ENCODE assay signal across 8 cellular contexts in genomic region chr15:89335289-89336041, GRCh38. TPM values are rescaled to one million over a fixed set of nuclear protein-coding genes. Genes with fewer than 3 reads are reported as not detected.
DNase-seq lines count a peak whose midpoint lies in the region; ATAC-seq, FAIRE-seq and TF ChIP-seq lines count a peak whose summit lies in the region.

No MANE protein-coding gene starts in this region.

- H3K9me3 ChIP-seq in AG04450 (ENCODE audit: control insufficient read depth, insufficient read depth, low read length) (no peaks in the 10 kb centered on the region; the same call in 1 of the 2 replicates), K562 (replicated peaks; ENCODE audit: control insufficient read depth, insufficient read depth, low read depth, low read length) (no peaks in the 10 kb centered on the region), HepG2 (ENCODE audit: low read length) (no peaks in the 10 kb centered on the region), thyroid gland (no peaks in the 10 kb centered on the region)

- in situ Hi-C loops in K562 (cut with MboI): no loop called here
- in situ Hi-C loops in HepG2 (cut with HindIII; ENCODE audit: extremely low pct_ligation_motif_present, low pct_unique_long_range_greater_than_20kb): no loop called here

- H3K4me2 ChIP-seq in K562 (ENCODE audit: insufficient read depth, low read length) (peak overlapping the region; percentile 78), HepG2 (ENCODE audit: low read depth, low read length) (peak overlapping the region; percentile 85)

- TF ChIP-seq POLR2A in GM19193 (IDR thresholded peaks at IDR 0.05; ENCODE audit: extremely low read depth, insufficient read depth, insufficient read length) (peak; percentile 28), K562 (conservative IDR thresholded peaks at IDR 0.05) (no peak), HepG2 (IDR thresholded peaks at IDR 0.05; ENCODE audit: insufficient read depth in 1 of 2, low read depth in 2 of 2, low read length in 2 of 2) (0 out of 4 replicates have a peak, but pooled peaks of 1 of the 2 experiments have one; percentile 21), thyroid gland (IDR thresholded peaks at IDR 0.05) (no peak)

- H3K9ac ChIP-seq in K562 (ENCODE audit: insufficient read depth in 1 of 2, low read depth in 2 of 2, low read length in 2 of 2) (peak overlapping the region; percentile 56 to 84), HepG2 (ENCODE audit: insufficient read depth, low read depth, low read length) (peak overlapping the region; percentile 50; the same call in 1 of the 2 replicates)

- no peak for TF ChIP-seq EP300 in K562 (IDR thresholded peaks at IDR 0.05; ENCODE audit: low read length)
- TF ChIP-seq EP300 in HepG2 (IDR thresholded peaks at IDR 0.05; ENCODE audit: low read depth in 2 of 2, low read length in 2 of 2): no peak
- peak; percentile 39; the same call in 1 of the 2 replicates for TF ChIP-seq EP300 in HepG2 (CRISPR knock-in tag; IDR thresholded peaks at IDR 0.05; ENCODE audit: borderline replicate concordance)

- H2AFZ ChIP-seq in K562 (ENCODE audit: low read depth, low read length) (peak overlapping the region; percentile 56), HepG2 (ENCODE audit: low read length) (peak overlapping the region; percentile 0)

- TF ChIP-seq RAD21 in K562 (CRISPR knock-in tag; conservative IDR thresholded peaks at IDR 0.05 in 1 of 2, IDR thresholded peaks at IDR 0.05 in 1 of 2) (no peak), HepG2 (CRISPR knock-in tag; IDR thresholded peaks at IDR 0.05) (no peak)

- peaks cover 38% of the 10 kb centered on the region for H3K79me2 ChIP-seq in K562 (ENCODE audit: control insufficient read depth, insufficient read depth, low read length)
- peaks cover 27% of the 10 kb centered on the region for H3K79me2 ChIP-seq in HepG2 (ENCODE audit: insufficient read depth, low read length)

- no peak for TF ChIP-seq CTCF in AG04450 (IDR thresholded peaks at IDR 0.05; ENCODE audit: low read depth, low read length)
- TF ChIP-seq CTCF in K562 (IDR thresholded peaks at IDR 0.05 in 2 of 3, conservative IDR thresholded peaks at IDR 0.05 in 1 of 3; ENCODE audit: insufficient read depth in 2 of 3, low read depth in 1 of 3, low read length in 3 of 3): no peak
- TF ChIP-seq CTCF in HepG2 (CRISPR knock-in tag; IDR thresholded peaks at IDR 0.05): no peak
- TF ChIP-seq CTCF in thyroid gland (IDR thresholded peaks at IDR 0.05): no peak

- POLR2A ChIA-PET in AG04450 (lab: Yijun Ruan, JAX) (interaction anchor here (0.6 to 1.3 kb wide), 3 partner anchors 21 to 247 kb away, joined by 3 to 9 read pairs (median 6); partner anchors contain the start of gene ABHD2), K562 (lab: Yijun Ruan, JAX) (interaction anchor here (0.6 to 4.1 kb wide), 13 partner anchors 8 to 249 kb away, joined by 3 to 25 read pairs (median 4); no protein-coding TSS in a partner anchor), HepG2 (lab: Yijun Ruan, JAX) (interaction anchor here (0.8 to 1.3 kb wide), 7 partner anchors 9 to 247 kb away, joined by 3 to 9 read pairs (median 4); partner anchors contain the start of genes ABHD2 and TICRR)

- ATAC-seq in K562 (no peak; the same call in 2 of the 3 replicates), HepG2 (peak; percentile 5; the same call in 2 of the 3 replicates), HG02885 (IDR thresholded peaks at IDR 0.05; ENCODE audit: poor library complexity, unreplicated experiment) (no peak)

- intact Hi-C loops in K562 (cut with micrococcal nuclease): loop anchor here (2.0 kb wide), 1 partner anchor 19 kb away; no protein-coding TSS in a partner anchor
- intact Hi-C loops in HepG2 (cut with micrococcal nuclease; ENCODE audit: unreplicated experiment): no loop called here
- intact Hi-C loops in thyroid gland (cut with DNase I): no loop called here

- H3K36me3 ChIP-seq in K562 (ENCODE audit: control insufficient read depth, insufficient read depth, low read length) (peaks cover 32% of the 10 kb centered on the region), HepG2 (replicated peaks in 1 of 2; ENCODE audit: control insufficient read depth in 1 of 2, insufficient read depth in 2 of 2, low read length in 2 of 2) (peaks cover 11 to 22% of the 10 kb centered on the region in 2 experiments), thyroid gland (peaks cover 7 to 16% of the 10 kb centered on the region in 2 donors)

- 13% methylated on average over 41 of the region's 41 CpGs for WGBS in K562 (ENCODE audit: insufficient coverage, low coverage, missing lambda C conversion rate)
- under 1% methylated on average over 22 of the region's 41 CpGs for WGBS in HepG2 (ENCODE audit: low lambda C conversion rate)
- WGBS in thyroid gland, 2 donors: 4 to 12% methylated on average over 34 to 41 of the region's 41 CpGs

- CTCF ChIA-PET in AG04450 (lab: Charles Lee): interaction anchor here (0.6 to 8.9 kb wide), 3 partner anchors 23 to 129 kb away, joined by 4 to 72 read pairs (median 4); no protein-coding TSS in a partner anchor
- CTCF ChIA-PET in K562 (lab: Yijun Ruan, JAX; ENCODE audit: low intra/inter-chr PET ratio): interaction anchor here (0.5 kb wide), 1 partner anchor 26 kb away, joined by 3 read pairs; no protein-coding TSS in a partner anchor
- CTCF ChIA-PET in HepG2 (lab: Yijun Ruan, JAX; ENCODE audit: low intra/inter-chr PET ratio, low total read pairs): no interaction called here

- FAIRE-seq in K562 (lab: Jason Lieb, UNC) (no peak), HepG2 (lab: Jason Lieb, UNC) (no peak)

- TSS peak; percentile 100 for BruUV-seq in K562 (replicated peaks; lab: Mats Ljungman, UMichigan)
- BruUV-seq in HepG2 (replicated peaks; lab: Mats Ljungman, UMichigan): no TSS peak

- H3K27me3 ChIP-seq in AG04450 (ENCODE audit: control insufficient read depth, insufficient read depth, low read length): peaks cover 15% of the 10 kb centered on the region
- peaks cover 0 to 4% of the 10 kb centered on the region in 2 experiments; a peak in 1 of 5 replicates for H3K27me3 ChIP-seq in K562 (ENCODE audit: control insufficient read depth in 2 of 2, insufficient read depth in 2 of 2, low read length in 2 of 2)
- peaks cover 0 to 5% of the 10 kb centered on the region in 2 experiments; a peak in 1 of 5 replicates for H3K27me3 ChIP-seq in HepG2 (ENCODE audit: control insufficient read depth in 1 of 2, insufficient read depth in 2 of 2, low read length in 2 of 2)
- no peaks in the 10 kb centered on the region for H3K27me3 ChIP-seq in thyroid gland

- DNase-seq in AG04450 (ENCODE audit: low read depth, low spot score) (no peak), NCI-H1105 (lab: John Stamatoyannopoulos, UW) (peak; percentile 65), K562 (ENCODE audit: extremely low read depth in 1 of 4, low spot score in 3 of 4) (peak in 2 of 4 experiments; percentile 40 to 77), HepG2 (ENCODE audit: low spot score) (peak; percentile 10), thyroid gland (peak; percentile 77 to 82), T1000 (lab: John Stamatoyannopoulos, UW) (no peak)

- H3K4me3 ChIP-seq in AG04450 (ENCODE audit: low read depth, low read length) (peak overlapping the region; percentile 58), K562 (peak overlapping the region; percentile 44), HepG2 (replicated peaks in 1 of 3; ENCODE audit: insufficient read depth in 1 of 3, low read depth in 2 of 3, low read length in 3 of 3) (peak overlapping the region; percentile 47 to 76 (median 69)), thyroid gland (replicated peaks in 1 of 3) (peak overlapping the region in 1 of 3 donors; percentile 29)

- H3K4me1 ChIP-seq in K562 (replicated peaks in 1 of 2; ENCODE audit: control insufficient read depth in 2 of 2, insufficient read depth in 2 of 2, low read length in 2 of 2) (peaks cover 13 to 30% of the 10 kb centered on the region in 2 experiments; a peak in 4 of 5 replicates), HepG2 (ENCODE audit: insufficient read depth, low read length) (peaks cover 52% of the 10 kb centered on the region), thyroid gland (peaks cover 18 to 40% of the 10 kb centered on the region in 2 donors)

- peak overlapping the region; percentile 61 for H3K27ac ChIP-seq in AG04450 (ENCODE audit: low read depth, low read length)
- H3K27ac ChIP-seq in K562 (ENCODE audit: extremely low read depth, low read depth, low read length): peak overlapping the region; percentile 42; the same call in 2 of the 3 replicates
- H3K27ac ChIP-seq in HepG2 (ENCODE audit: extremely low read length, insufficient read depth, low read length): no peak overlapping the region
- H3K27ac ChIP-seq in thyroid gland: peak overlapping the region in 2 of 3 donors; percentile 64 to 95

- peaks cover 4% of the 10 kb centered on the region; the same call in 1 of the 2 replicates for H4K20me1 ChIP-seq in K562 (replicated peaks; ENCODE audit: control insufficient read depth, insufficient read depth, low read length)
- peaks cover 7% of the 10 kb centered on the region; the same call in 1 of the 2 replicates for H4K20me1 ChIP-seq in HepG2 (ENCODE audit: insufficient read depth, low read length)

- no peaks in the 10 kb centered on the region for H3K9me1 ChIP-seq in K562 (ENCODE audit: control insufficient read depth, insufficient read depth, low read length)

RNA-seq across cellular contexts. Expression of gene POLG, which starts 0.8 kb away (rescaled TPM):
- polyA plus RNA-seq in AG04450 (2011; rRNA removed): 13.7 and 17.5 TPM in 2 replicates
- 23.9 and 31.1 TPM in 2 replicates for polyA minus RNA-seq in AG04450 (2011; rRNA and poly(A)+ RNA removed)
- 181 and 354 TPM in 2 replicates for total RNA-seq in K562 (2011; cell fraction: chromatin; rRNA removed; ENCODE audit: low replicate concordance)
- 195 and 214 TPM in 2 replicates for total RNA-seq in K562 (2011; cell fraction: nucleolus; rRNA removed)
- total RNA-seq in K562 (2011; cell fraction: nucleoplasm; rRNA removed): 139 and 161 TPM in 2 replicates
- total RNA-seq in K562 (2014; rRNA removed): 63.0 and 68.9 TPM in 2 replicates
- total RNA-seq in K562 (2014; rRNA removed; fragmentation: Illumina TruSeq; extraction: Trizol): 27.0 and 34.6 TPM in 2 replicates
- 38.6 and 39.9 TPM in 2 replicates for total RNA-seq in K562 (2015; rRNA removed; fragmentation: Illumina TruSeq; extraction: Trizol)
- total RNA-seq in K562 (2021): 65.7 and 83.8 TPM in 2 replicates
- 25.6 and 35.0 TPM in 2 replicates for polyA plus RNA-seq in K562 (2011; rRNA removed)
- 21.0 and 24.8 TPM in 2 replicates for polyA plus RNA-seq in K562 (2011; cell fraction: cytosol; rRNA removed)
- 204 and 235 TPM in 2 replicates for polyA plus RNA-seq in K562 (2011; cell fraction: nucleus; rRNA removed)
- polyA plus RNA-seq in K562 (2012): 42.1 and 45.4 TPM in 2 replicates
- polyA plus RNA-seq in K562 (2014; fragmentation: Illumina TruSeq; extraction: Trizol): 40.6 and 43.9 TPM in 2 replicates
- polyA plus RNA-seq in K562 (2014; fragmentation: Nextera tagmentation; extraction: Ambion mirVana): 10 to 100 TPM; 15.2 to 20.8 TPM
- 47.5 and 51.4 TPM in 2 replicates for polyA plus RNA-seq in K562 (2014; rRNA removed)
- polyA minus RNA-seq in K562 (2011; rRNA and poly(A)+ RNA removed): 22.7 and 28.2 TPM in 2 replicates
- polyA minus RNA-seq in K562 (2011; cell fraction: cytosol; rRNA and poly(A)+ RNA removed): 24.6 and 37.5 TPM in 2 replicates
- polyA minus RNA-seq in K562 (2011; cell fraction: nucleus; rRNA and poly(A)+ RNA removed): 104 and 107 TPM in 2 replicates
- total RNA-seq in HepG2 (2016; rRNA removed; fragmentation: Illumina TruSeq; extraction: Trizol): 19.1 and 35.5 TPM in 2 replicates
- 6.9 and 8.0 TPM in 2 replicates for total RNA-seq in HepG2 (2016; cell fraction: cytosol; rRNA removed; fragmentation: Illumina TruSeq; extraction: Trizol; ENCODE audit: low read depth)
- total RNA-seq in HepG2 (2016; cell fraction: insoluble cytoplasmic fraction; rRNA removed; fragmentation: Illumina TruSeq; extraction: Trizol): 16.0 and 36.6 TPM in 2 replicates
- 11.4 and 21.6 TPM in 2 replicates for total RNA-seq in HepG2 (2016; cell fraction: membrane; rRNA removed; fragmentation: Illumina TruSeq; extraction: Trizol)
- 38.6 and 60.2 TPM in 2 replicates for total RNA-seq in HepG2 (2016; cell fraction: nucleus; rRNA removed; fragmentation: Illumina TruSeq; extraction: Trizol)
- polyA plus RNA-seq in HepG2 (2011; rRNA removed): 25.7 and 26.6 TPM in 2 replicates
- polyA plus RNA-seq in HepG2 (2011; cell fraction: cytosol; rRNA removed): 13.7 and 15.2 TPM in 2 replicates
- polyA plus RNA-seq in HepG2 (2011; cell fraction: nucleus; rRNA removed): 142 and 145 TPM in 2 replicates
- 28.3 and 36.3 TPM in 2 replicates for polyA plus RNA-seq in HepG2 (2012)
- 3.7 and 4.1 TPM in 2 replicates for polyA plus RNA-seq in HepG2 (2016; cell fraction: cytosol; fragmentation: Illumina TruSeq; extraction: Trizol; ENCODE audit: low read depth)
- 16.4 and 17.4 TPM in 2 replicates for polyA plus RNA-seq in HepG2 (2016; cell fraction: insoluble cytoplasmic fraction; fragmentation: Illumina TruSeq; extraction: Trizol; ENCODE audit: low read depth)
- polyA plus RNA-seq in HepG2 (2016; cell fraction: membrane; fragmentation: Illumina TruSeq; extraction: Trizol; ENCODE audit: low read depth): 6.7 and 7.3 TPM in 2 replicates
- 82.0 and 91.8 TPM in 2 replicates for polyA plus RNA-seq in HepG2 (2016; cell fraction: nucleus; fragmentation: Illumina TruSeq; extraction: Trizol; ENCODE audit: insufficient read depth, low read depth)
- 52.1 and 71.8 TPM in 2 replicates for polyA minus RNA-seq in HepG2 (2011; rRNA and poly(A)+ RNA removed; ENCODE audit: low replicate concordance)
- 13.2 and 24.3 TPM in 2 replicates for polyA minus RNA-seq in HepG2 (2011; cell fraction: cytosol; rRNA and poly(A)+ RNA removed)
- 84.7 and 98.0 TPM in 2 replicates for polyA minus RNA-seq in HepG2 (2011; cell fraction: nucleus; rRNA and poly(A)+ RNA removed)
- total RNA-seq in thyroid gland: 10 to 100 TPM; 31.2 to 78.8 (median 61.0) TPM

Comparison
In these comparisons a context has a peak if more than half of its experiments do, and no peak if none do; other contexts are left out.
1. DNase-seq: peak in NCI-H1105 (single experiment), HepG2 (single experiment) and thyroid gland (2 of 2); none in AG04450 (single experiment) and T1000 (single experiment).